Comparison of ENCODE assay signal across 1 cellular context in the genomic region with DNA sequence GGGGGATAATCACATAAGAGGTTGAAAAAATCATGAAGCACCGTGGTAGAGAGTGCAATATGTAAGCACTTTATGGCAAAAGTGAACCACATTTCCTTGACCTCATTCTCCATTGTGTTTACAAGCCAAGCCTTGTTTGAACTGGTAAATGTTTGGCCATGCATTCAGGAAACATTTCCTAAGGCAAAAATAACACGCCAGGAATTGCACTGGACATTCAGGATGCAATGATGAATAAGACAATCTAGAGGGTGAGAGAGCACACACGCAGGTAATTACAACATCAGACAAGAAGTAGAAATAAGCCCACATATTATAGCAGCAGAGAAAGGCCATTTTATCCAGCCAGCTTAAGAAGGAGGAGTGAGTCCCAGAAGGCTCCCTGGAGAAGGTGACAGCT.
TF ChIP-seq lines count a peak whose summit lies in the region.

No MANE protein-coding gene starts in this region.

TF ChIP-seq in SK-N-SH, 30 proteins besides CTCF, POLR2A, EP300 and RAD21:
- TF ChIP-seq GABPA (IDR thresholded peaks at IDR 0.05; ENCODE audit: low read depth) (no peak), FOXM1 (IDR thresholded peaks at IDR 0.05; ENCODE audit: low read depth) (no peak), EZH2phosphoT487 (IDR thresholded peaks at IDR 0.05; ENCODE audit: borderline replicate concordance, low read depth) (no peak), SMC3 (IDR thresholded peaks at IDR 0.05; ENCODE audit: low read depth, low read length) (no peak), MEF2A (IDR thresholded peaks at IDR 0.05; ENCODE audit: borderline replicate concordance, low read depth) (no peak), NRF1 (IDR thresholded peaks at IDR 0.05; ENCODE audit: low read depth, low read length) (no peak), POLR2AphosphoS5 (IDR thresholded peaks at IDR 0.05; ENCODE audit: low read depth, low read length) (no peak), TAF1 (IDR thresholded peaks at IDR 0.05; ENCODE audit: borderline replicate concordance, low read depth, low read length) (no peak), CHD2 (IDR thresholded peaks at IDR 0.05; ENCODE audit: low read length, partially characterized antibody) (no peak), GATA2 (CRISPR knock-in tag; IDR thresholded peaks at IDR 0.05) (no peak), RXRA (IDR thresholded peaks at IDR 0.05; ENCODE audit: borderline replicate concordance, low read depth) (no peak), NFIC (IDR thresholded peaks at IDR 0.05; ENCODE audit: borderline replicate concordance) (no peak), RFX5 (IDR thresholded peaks at IDR 0.05; ENCODE audit: low read length) (no peak)
- TF ChIP-seq, protein P1, sequence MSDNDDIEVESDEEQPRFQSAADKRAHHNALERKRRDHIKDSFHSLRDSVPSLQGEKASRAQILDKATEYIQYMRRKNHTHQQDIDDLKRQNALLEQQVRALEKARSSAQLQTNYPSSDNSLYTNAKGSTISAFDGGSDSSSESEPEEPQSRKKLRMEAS (IDR thresholded peaks at IDR 0.05; ENCODE audit: low read depth), result no peak
- TF ChIP-seq, protein P2, sequence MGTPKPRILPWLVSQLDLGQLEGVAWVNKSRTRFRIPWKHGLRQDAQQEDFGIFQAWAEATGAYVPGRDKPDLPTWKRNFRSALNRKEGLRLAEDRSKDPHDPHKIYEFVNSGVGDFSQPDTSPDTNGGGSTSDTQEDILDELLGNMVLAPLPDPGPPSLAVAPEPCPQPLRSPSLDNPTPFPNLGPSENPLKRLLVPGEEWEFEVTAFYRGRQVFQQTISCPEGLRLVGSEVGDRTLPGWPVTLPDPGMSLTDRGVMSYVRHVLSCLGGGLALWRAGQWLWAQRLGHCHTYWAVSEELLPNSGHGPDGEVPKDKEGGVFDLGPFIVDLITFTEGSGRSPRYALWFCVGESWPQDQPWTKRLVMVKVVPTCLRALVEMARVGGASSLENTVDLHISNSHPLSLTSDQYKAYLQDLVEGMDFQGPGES (IDR thresholded peaks at IDR 0.05; ENCODE audit: low read depth, low read length), result no peak
- TF ChIP-seq, protein P3, sequence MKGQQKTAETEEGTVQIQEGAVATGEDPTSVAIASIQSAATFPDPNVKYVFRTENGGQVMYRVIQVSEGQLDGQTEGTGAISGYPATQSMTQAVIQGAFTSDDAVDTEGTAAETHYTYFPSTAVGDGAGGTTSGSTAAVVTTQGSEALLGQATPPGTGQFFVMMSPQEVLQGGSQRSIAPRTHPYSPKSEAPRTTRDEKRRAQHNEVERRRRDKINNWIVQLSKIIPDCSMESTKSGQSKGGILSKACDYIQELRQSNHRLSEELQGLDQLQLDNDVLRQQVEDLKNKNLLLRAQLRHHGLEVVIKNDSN (IDR thresholded peaks at IDR 0.05; ENCODE audit: borderline replicate concordance, low read depth), result no peak
- TF ChIP-seq, protein P4, sequence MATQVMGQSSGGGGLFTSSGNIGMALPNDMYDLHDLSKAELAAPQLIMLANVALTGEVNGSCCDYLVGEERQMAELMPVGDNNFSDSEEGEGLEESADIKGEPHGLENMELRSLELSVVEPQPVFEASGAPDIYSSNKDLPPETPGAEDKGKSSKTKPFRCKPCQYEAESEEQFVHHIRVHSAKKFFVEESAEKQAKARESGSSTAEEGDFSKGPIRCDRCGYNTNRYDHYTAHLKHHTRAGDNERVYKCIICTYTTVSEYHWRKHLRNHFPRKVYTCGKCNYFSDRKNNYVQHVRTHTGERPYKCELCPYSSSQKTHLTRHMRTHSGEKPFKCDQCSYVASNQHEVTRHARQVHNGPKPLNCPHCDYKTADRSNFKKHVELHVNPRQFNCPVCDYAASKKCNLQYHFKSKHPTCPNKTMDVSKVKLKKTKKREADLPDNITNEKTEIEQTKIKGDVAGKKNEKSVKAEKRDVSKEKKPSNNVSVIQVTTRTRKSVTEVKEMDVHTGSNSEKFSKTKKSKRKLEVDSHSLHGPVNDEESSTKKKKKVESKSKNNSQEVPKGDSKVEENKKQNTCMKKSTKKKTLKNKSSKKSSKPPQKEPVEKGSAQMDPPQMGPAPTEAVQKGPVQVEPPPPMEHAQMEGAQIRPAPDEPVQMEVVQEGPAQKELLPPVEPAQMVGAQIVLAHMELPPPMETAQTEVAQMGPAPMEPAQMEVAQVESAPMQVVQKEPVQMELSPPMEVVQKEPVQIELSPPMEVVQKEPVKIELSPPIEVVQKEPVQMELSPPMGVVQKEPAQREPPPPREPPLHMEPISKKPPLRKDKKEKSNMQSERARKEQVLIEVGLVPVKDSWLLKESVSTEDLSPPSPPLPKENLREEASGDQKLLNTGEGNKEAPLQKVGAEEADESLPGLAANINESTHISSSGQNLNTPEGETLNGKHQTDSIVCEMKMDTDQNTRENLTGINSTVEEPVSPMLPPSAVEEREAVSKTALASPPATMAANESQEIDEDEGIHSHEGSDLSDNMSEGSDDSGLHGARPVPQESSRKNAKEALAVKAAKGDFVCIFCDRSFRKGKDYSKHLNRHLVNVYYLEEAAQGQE (IDR thresholded peaks at IDR 0.05; ENCODE audit: low read depth, low read length), result no peak
